In genomic region chr18:66211693-66212195, GRCh38 we compare ENCODE assay signal across 31 cellular contexts.
"Had no signal": no experiment of that assay in that cellular context is flagged by ENCODE, and none has a peak within 500 bp of the region (broad histone marks: within the 10 kb centered on the region; RNA-seq: fewer than 3 reads in every experiment).

No MANE protein-coding gene starts in this region.

- H3K36me3 ChIP-seq: adrenal gland had no signal

- DNase-seq: activated B cell treated with CpG ODN at 0.5 μM for 24 hours; activated CD4-positive, alpha-beta memory T cell treated with anti-CD3 and anti-CD28 coated beads for 36 hours; activated CD4-positive, alpha-beta T cell treated with anti-CD3 and anti-CD28 coated beads for 4 hours; activated CD4-positive, alpha-beta T cell treated with anti-CD3 and anti-CD28 coated beads, Interleukin-2, amount 50 U/mL, for 1 hour; activated CD4-positive, CD25-positive, alpha-beta regulatory T cell treated with anti-CD3 and anti-CD28 coated beads, Interleukin-2, amount 50 U/mL, for 72 hours; activated CD8-positive, alpha-beta memory T cell treated with anti-CD3 and anti-CD28 coated beads, Interleukin-2, amount 50 U/mL, for 4 hours; activated gamma-delta T cell treated with Interleukin-2 at 50 U/mL for 16 hours; activated naive CD4-positive, alpha-beta T cell treated with anti-CD3 and anti-CD28 coated beads for 36 hours; activated T-cell treated with anti-CD3 and anti-CD28 coated beads for 4 hours; activated T-cell treated with anti-CD3 and anti-CD28 coated beads, Interleukin-2, amount 50 U/mL, for 4 hours; adrenal gland; caudate nucleus; cerebellar nuclear complex; Karpas-422; KBM-7; NCI-H1105; NCI-H1417 treated with DMSO at 0.1 percent for 48 hours; NCI-H2081 treated with DMSO at 0.1 percent for 48 hours; NCI-H226; NCI-H446 treated with DMSO at 0.1 percent for 48 hours; NCI-H526; NCI-H774; PC-9; SW 1271; T-helper 1 cell; T-helper 2 cell; T-helper 9 cell had no signal

- H3K4me2 ChIP-seq: PC-9 had no signal

- H2AFZ ChIP-seq: PC-9 had no signal

- H3K9me3 ChIP-seq: adrenal gland had no signal

- H3K4me1 ChIP-seq: adrenal gland had no signal

- ATAC-seq: activated naive CD4-positive, alpha-beta T cell treated with anti-CD3 and anti-CD28 coated beads, Interleukin-2, amount 50 U/mL, for 72 hours; activated T-cell treated with anti-CD3 and anti-CD28 coated beads, Interleukin-2, amount 50 U/mL, for 4 hours; Right ventricle myocardium inferior had no signal

- H3K27ac ChIP-seq: adrenal gland, PC-9, RWPE1, VCaP had no signal

- H3K27me3 ChIP-seq: adrenal gland had no signal

- H3K4me3 ChIP-seq: adrenal gland, PC-9 had no signal
